17 cellular contexts compared by ENCODE assay signal in the genomic region with DNA sequence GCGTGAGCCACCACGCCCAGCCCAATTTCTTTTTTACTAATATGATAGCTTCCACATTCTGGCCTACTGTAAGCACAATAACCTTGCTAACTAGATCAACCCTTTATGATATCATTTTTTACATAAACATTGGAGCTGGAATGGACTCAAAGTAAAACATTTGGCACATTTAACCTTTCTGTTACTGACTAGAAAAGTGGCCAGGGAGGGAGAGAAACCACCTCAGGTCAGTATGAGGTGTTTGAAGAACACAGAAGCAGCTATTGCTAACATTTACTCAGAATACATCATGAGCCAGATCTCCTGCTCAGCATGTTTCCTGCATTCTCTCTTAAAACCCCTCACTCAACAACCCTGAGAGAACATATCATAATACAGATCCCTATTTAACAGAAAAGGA. TPM values are rescaled to one million over a fixed set of nuclear protein-coding genes. Genes with fewer than 3 reads are reported as not detected.
A peak's percentile ranks its signal among the peaks of the same experiment; 100 is the strongest.
DNase-seq lines count a peak whose midpoint lies in the region; ATAC-seq and TF ChIP-seq lines count a peak whose summit lies in the region.
"Had no signal": no experiment of that assay in that cellular context is flagged by ENCODE, and none has a peak within 500 bp of the region (broad histone marks: within the 10 kb centered on the region; RNA-seq: fewer than 3 reads in every experiment).

No MANE protein-coding gene starts in this region.

- peaks cover 8% of the 10 kb centered on the region; the same call in 1 of the 2 replicates for H3K4me1 ChIP-seq in GM23338 (ENCODE audit: insufficient read depth)
- H3K4me1 ChIP-seq: BLaER1 had no signal

- H3K4me2 ChIP-seq in GM23338: no peak overlapping the region
- H3K4me2 ChIP-seq: BLaER1 had no signal

- H3K4me1 Mint-ChIP-seq in GM23338: peaks cover 36% of the 10 kb centered on the region
- H3K4me1 Mint-ChIP-seq in activated naive CD4-positive, alpha-beta T cell treated with anti-CD3 and anti-CD28 coated beads, Interleukin-2, amount 10 ng/mL, durations not matched to agents 7 days and 5 days: peaks cover 6% of the 10 kb centered on the region

- H3K36me3 Mint-ChIP-seq in GM23338 (ENCODE audit: low read depth): no peaks in the 10 kb centered on the region
- no peaks in the 10 kb centered on the region for H3K36me3 Mint-ChIP-seq in activated naive CD4-positive, alpha-beta T cell treated with anti-CD3 and anti-CD28 coated beads, Interleukin-2, amount 10 ng/mL, durations not matched to agents 7 days and 5 days
- H3K36me3 Mint-ChIP-seq: CD4-positive, alpha-beta memory T cell had no signal

- 0 out of 2 replicates have a peak overlapping the region, but pooled peaks have one; percentile 41 for H3K27ac Mint-ChIP-seq in GM23338
- H3K27ac Mint-ChIP-seq in activated naive CD4-positive, alpha-beta T cell treated with anti-CD3 and anti-CD28 coated beads, Interleukin-2, amount 10 ng/mL, durations not matched to agents 7 days and 5 days: no peak overlapping the region
- H3K27ac Mint-ChIP-seq: CD4-positive, alpha-beta memory T cell had no signal

- no peak overlapping the region for H3K4me3 ChIP-seq in GM23338
- H3K4me3 ChIP-seq in choroid plexus epithelial cell (ENCODE audit: low read depth, low read length): no peak overlapping the region
- H3K4me3 ChIP-seq: BLaER1, GM12878, HAP-1 had no signal

- H3K79me2 ChIP-seq in GM23338 (replicated peaks; ENCODE audit: insufficient read depth): peaks cover 95% of the 10 kb centered on the region

- ATAC-seq in GM23338: no peak
- no peak for ATAC-seq in GM19452 (IDR thresholded peaks at IDR 0.05; ENCODE audit: unreplicated experiment)
- ATAC-seq: GM12878 had no signal

- H3K27me3 Mint-ChIP-seq in GM23338 (ENCODE audit: insufficient read depth, low read depth, poor library complexity): peaks cover 2% of the 10 kb centered on the region
- no peaks in the 10 kb centered on the region for H3K27me3 Mint-ChIP-seq in activated naive CD4-positive, alpha-beta T cell treated with anti-CD3 and anti-CD28 coated beads, Interleukin-2, amount 10 ng/mL, durations not matched to agents 7 days and 5 days
- H3K27me3 Mint-ChIP-seq: CD4-positive, alpha-beta memory T cell had no signal

- H4K20me1 ChIP-seq in GM23338 (replicated peaks; ENCODE audit: insufficient read depth): peaks cover 8% of the 10 kb centered on the region; the same call in 1 of the 2 replicates

- CTCF ChIA-PET in activated naive CD4-positive, alpha-beta T cell treated with anti-CD3 and anti-CD28 coated beads, Interleukin-2, amount 10 ng/mL, durations not matched to agents 7 days and 5 days (lab: Charles Lee): interaction anchor here (0.9 kb wide), 1 partner anchor 19 kb away, joined by 3 read pairs; no protein-coding TSS in a partner anchor

- H3K9me3 Mint-ChIP-seq in GM23338: no peaks in the 10 kb centered on the region
- H3K9me3 Mint-ChIP-seq in activated naive CD4-positive, alpha-beta T cell treated with anti-CD3 and anti-CD28 coated beads, Interleukin-2, amount 10 ng/mL, durations not matched to agents 7 days and 5 days: no peaks in the 10 kb centered on the region
- H3K9me3 Mint-ChIP-seq: CD4-positive, alpha-beta memory T cell had no signal

- no peaks in the 10 kb centered on the region for H3F3A ChIP-seq in GM23338 (replicated peaks; ENCODE audit: low read depth)

- H3K27me3 ChIP-seq in GM23338 (ENCODE audit: insufficient read depth): no peaks in the 10 kb centered on the region
- H3K27me3 ChIP-seq: BLaER1 had no signal

- no peaks in the 10 kb centered on the region for H3K36me3 ChIP-seq in GM23338 (ENCODE audit: insufficient read depth)
- H3K36me3 ChIP-seq: BLaER1, HAP-1 had no signal

- H3K9me2 ChIP-seq in GM23338 (ENCODE audit: insufficient read depth): no peaks in the 10 kb centered on the region

- no peak overlapping the region for H3K27ac ChIP-seq in GM23338 (ENCODE audit: low read depth)
- H3K27ac ChIP-seq in VCaP: peak overlapping the region; percentile 78
- H3K27ac ChIP-seq: BLaER1, HL-60 had no signal

- no peak overlapping the region for H2AFZ ChIP-seq in GM23338

- no peak for DNase-seq in GM23338 (ENCODE audit: low spot score)
- DNase-seq in choroid plexus epithelial cell (ENCODE audit: low read depth): peak; percentile 34
- peak; percentile 40 for DNase-seq in iris pigment epithelial cell (ENCODE audit: low read depth)
- DNase-seq in iPS-NIHi7 (ENCODE audit: extremely low spot score): no peak
- DNase-seq in GDM1 (lab: John Stamatoyannopoulos, UW): no peak
- DNase-seq in activated naive CD4-positive, alpha-beta T cell treated with anti-CD3 and anti-CD28 coated beads, Interleukin-2, amount 10 ng/mL, durations not matched to agents 7 days and 5 days: no peak
- DNase-seq: 8988T; CD4-positive, alpha-beta memory T cell; DMS153; DMS79 had no signal

- H3K4me3 Mint-ChIP-seq in GM23338: no peak overlapping the region
- no peak overlapping the region for H3K4me3 Mint-ChIP-seq in activated naive CD4-positive, alpha-beta T cell treated with anti-CD3 and anti-CD28 coated beads, Interleukin-2, amount 10 ng/mL, durations not matched to agents 7 days and 5 days
- H3K4me3 Mint-ChIP-seq: CD14-positive monocyte; CD4-positive, alpha-beta memory T cell had no signal

- TF ChIP-seq CTCF in GM23338 (conservative IDR thresholded peaks at IDR 0.05; ENCODE audit: low read depth in 2 of 2) (no peak), VCaP (conservative IDR thresholded peaks at IDR 0.05) (no peak), choroid plexus epithelial cell (conservative IDR thresholded peaks at IDR 0.05; ENCODE audit: low read depth, low read length) (no peak)

TF ChIP-seq in GM23338, 12 proteins besides CTCF, POLR2A, EP300 and RAD21 (continues in another document):
- TF ChIP-seq REST (IDR thresholded peaks at IDR 0.05; ENCODE audit: unreplicated experiment) (no peak), EZH2 (IDR thresholded peaks at IDR 0.05; ENCODE audit: low read depth, unreplicated experiment) (no peak), CREB1 (CRISPR knock-in tag; IDR thresholded peaks at IDR 0.05; ENCODE audit: low read depth) (no peak), POLR2AphosphoS5 (IDR thresholded peaks at IDR 0.05; ENCODE audit: low read depth) (no peak), ZNF114 (CRISPR knock-in tag; IDR thresholded peaks at IDR 0.05) (no peak), ZNF331 (CRISPR knock-in tag; IDR thresholded peaks at IDR 0.05; ENCODE audit: low read depth) (no peak), NANOG (IDR thresholded peaks at IDR 0.05; ENCODE audit: borderline replicate concordance) (no peak), JUNB (IDR thresholded peaks at IDR 0.05; ENCODE audit: unreplicated experiment) (no peak)
- TF ChIP-seq, protein P1, sequence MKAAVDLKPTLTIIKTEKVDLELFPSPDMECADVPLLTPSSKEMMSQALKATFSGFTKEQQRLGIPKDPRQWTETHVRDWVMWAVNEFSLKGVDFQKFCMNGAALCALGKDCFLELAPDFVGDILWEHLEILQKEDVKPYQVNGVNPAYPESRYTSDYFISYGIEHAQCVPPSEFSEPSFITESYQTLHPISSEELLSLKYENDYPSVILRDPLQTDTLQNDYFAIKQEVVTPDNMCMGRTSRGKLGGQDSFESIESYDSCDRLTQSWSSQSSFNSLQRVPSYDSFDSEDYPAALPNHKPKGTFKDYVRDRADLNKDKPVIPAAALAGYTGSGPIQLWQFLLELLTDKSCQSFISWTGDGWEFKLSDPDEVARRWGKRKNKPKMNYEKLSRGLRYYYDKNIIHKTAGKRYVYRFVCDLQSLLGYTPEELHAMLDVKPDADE (IDR thresholded peaks at IDR 0.05): no peak

RNA-seq across cellular contexts. Expression of gene SGMS1, which starts 27.3 kb away (rescaled TPM):
- 33.6 and 34.7 TPM in 2 replicates for total RNA-seq in GM23338 (2014; rRNA removed; shearing (Covaris generic))
- 12.6 and 15.0 TPM in 2 replicates for polyA plus RNA-seq in GM23338 (2016; fragmentation: Nextera tagmentation; extraction: Ambion mirVana)

Comparison
In these comparisons a context has a peak if more than half of its experiments do, and no peak if none do; other contexts are left out.
1. DNase-seq: peak in choroid plexus epithelial cell (single experiment) and iris pigment epithelial cell (single experiment); none in GM23338 (single experiment), iPS-NIHi7 (single experiment), GDM1 (single experiment) and activated naive CD4-positive, alpha-beta T cell treated with anti-CD3 and anti-CD28 coated beads, Interleukin-2, amount 10 ng/mL, durations not matched to agents 7 days and 5 days (single experiment).